ENCODE assay signal across 15 cellular contexts in the genomic region with DNA sequence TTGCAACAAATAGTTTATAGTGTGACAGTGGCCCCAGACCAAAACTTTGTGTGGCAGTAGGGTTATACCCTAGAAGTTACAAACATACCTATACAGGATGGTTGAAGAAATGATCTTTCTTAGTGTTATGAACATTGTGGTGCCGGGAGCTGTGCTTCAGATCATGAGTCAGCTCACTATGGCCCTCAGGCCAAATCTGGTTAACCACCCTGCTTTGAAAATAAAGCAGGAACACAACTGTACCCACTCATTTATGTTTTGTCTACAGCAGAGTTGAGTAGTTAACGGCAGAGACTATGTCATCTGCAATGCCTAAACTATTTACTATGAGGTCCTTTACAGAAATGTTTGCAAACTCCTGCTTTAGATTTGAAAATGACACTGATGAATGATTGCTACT. TPM values are rescaled to one million over a fixed set of nuclear protein-coding genes. Genes with fewer than 3 reads are reported as not detected.
DNase-seq lines count a peak whose midpoint lies in the region; ATAC-seq and TF ChIP-seq lines count a peak whose summit lies in the region.
"Had no signal": no experiment of that assay in that cellular context is flagged by ENCODE, and none has a peak within 500 bp of the region (broad histone marks: within the 10 kb centered on the region; RNA-seq: fewer than 3 reads in every experiment).

No MANE protein-coding gene starts in this region.

- no peaks in the 10 kb centered on the region for H3K4me1 Mint-ChIP-seq in CD4-positive, alpha-beta memory T cell
- peaks cover 44% of the 10 kb centered on the region for H3K4me1 Mint-ChIP-seq in GM23338

- POLR2A ChIA-PET in CD4-positive, alpha-beta memory T cell (lab: Charles Lee; ENCODE audit: partially characterized antibody) = no interaction called here

- H3K36me3 ChIP-seq in MG63 = no peaks in the 10 kb centered on the region
- no peaks in the 10 kb centered on the region for H3K36me3 ChIP-seq in CD4-positive, alpha-beta memory T cell (ENCODE audit: insufficient read depth, low read length)
- H3K36me3 ChIP-seq in GM23338 (ENCODE audit: insufficient read depth) = no peaks in the 10 kb centered on the region

- no peaks in the 10 kb centered on the region for H3K9me3 ChIP-seq in MG63
- no peaks in the 10 kb centered on the region for H3K9me3 ChIP-seq in CD4-positive, alpha-beta memory T cell (ENCODE audit: control insufficient read depth in 1 of 2, low read length in 2 of 2)
- H3K9me3 ChIP-seq: upper lobe of left lung had no signal

- peak; percentile 71 for DNase-seq in AG10803 (ENCODE audit: low read depth)
- peak; percentile 7 for DNase-seq in MG63
- DNase-seq in astrocyte of the hippocampus (ENCODE audit: low read depth, low spot score) = peak; percentile 73
- peak; percentile 29 for DNase-seq in hepatic stellate cell (ENCODE audit: low spot score)
- DNase-seq in CD4-positive, alpha-beta memory T cell = no peak
- no peak for DNase-seq in GM23338 (ENCODE audit: low spot score)
- DNase-seq in coronary artery (ENCODE audit: low spot score) = no peak
- DNase-seq: activated T-cell treated with anti-CD3 and anti-CD28 coated beads, Interleukin-2, amount 50 U/mL, for 4 hours; anterior cingulate cortex; DMS 273 treated with DMSO at 0.1 percent for 48 hours; nucleus accumbens; SHP77 treated with DMSO at 0.1 percent for 48 hours; stimulated activated naive CD4-positive, alpha-beta T cell; upper lobe of left lung had no signal

- no peak overlapping the region for H3K4me2 ChIP-seq in GM23338

- H3K9me2 ChIP-seq in GM23338 (ENCODE audit: insufficient read depth) = no peaks in the 10 kb centered on the region

- CTCF ChIA-PET in CD4-positive, alpha-beta memory T cell (lab: Charles Lee; ENCODE audit: partially characterized antibody) = no interaction called here

- H3K27me3 Mint-ChIP-seq in CD4-positive, alpha-beta memory T cell = no peaks in the 10 kb centered on the region
- peaks cover 4% of the 10 kb centered on the region for H3K27me3 Mint-ChIP-seq in GM23338 (ENCODE audit: insufficient read depth, low read depth, poor library complexity)

- no peaks in the 10 kb centered on the region for H3K27me3 ChIP-seq in MG63
- no peaks in the 10 kb centered on the region for H3K27me3 ChIP-seq in CD4-positive, alpha-beta memory T cell (ENCODE audit: insufficient read depth, low read length)
- H3K27me3 ChIP-seq in GM23338 (ENCODE audit: insufficient read depth) = no peaks in the 10 kb centered on the region
- H3K27me3 ChIP-seq: upper lobe of left lung had no signal

- intact Hi-C loops in CD4-positive, alpha-beta memory T cell (cut with micrococcal nuclease) = no loop called here

- H3K27ac Mint-ChIP-seq in CD4-positive, alpha-beta memory T cell = no peak overlapping the region
- H3K27ac Mint-ChIP-seq in GM23338 = no peak overlapping the region

- ATAC-seq in esophagus mucosa (no peak), GM23338 (no peak)
- ATAC-seq: activated T-cell treated with anti-CD3 and anti-CD28 coated beads, Interleukin-2, amount 50 U/mL, for 4 hours had no signal

- no peaks in the 10 kb centered on the region for H3K4me1 ChIP-seq in CD4-positive, alpha-beta memory T cell (ENCODE audit: insufficient read depth, low read length)
- peaks cover 39% of the 10 kb centered on the region for H3K4me1 ChIP-seq in GM23338 (ENCODE audit: insufficient read depth)
- H3K4me1 ChIP-seq: upper lobe of left lung had no signal

- peaks cover 0 to 2% (median 0%) of the 10 kb centered on the region in 8 donors for H3K9me3 Mint-ChIP-seq in CD4-positive, alpha-beta memory T cell
- H3K9me3 Mint-ChIP-seq in GM23338 = no peaks in the 10 kb centered on the region
- H3K9me3 Mint-ChIP-seq: activated T-cell treated with anti-CD3 and anti-CD28 coated beads, Interleukin-2, amount 50 U/mL, for 4 hours had no signal

- H3K79me2 ChIP-seq in GM23338 (replicated peaks; ENCODE audit: insufficient read depth) = no peaks in the 10 kb centered on the region

- no peak overlapping the region for H3K4me3 Mint-ChIP-seq in CD4-positive, alpha-beta memory T cell
- H3K4me3 Mint-ChIP-seq in GM23338 = no peak overlapping the region
- H3K4me3 Mint-ChIP-seq: activated T-cell treated with anti-CD3 and anti-CD28 coated beads, Interleukin-2, amount 50 U/mL, for 4 hours had no signal

- H4K20me1 ChIP-seq in GM23338 (replicated peaks; ENCODE audit: insufficient read depth) = no peaks in the 10 kb centered on the region

- H3K27ac ChIP-seq in CD4-positive, alpha-beta memory T cell (ENCODE audit: low read depth, low read length) = no peak overlapping the region
- H3K27ac ChIP-seq in GM23338 (ENCODE audit: low read depth) = no peak overlapping the region
- no peak overlapping the region for H3K27ac ChIP-seq in coronary artery
- H3K27ac ChIP-seq: upper lobe of left lung had no signal

- no peak overlapping the region for H2AFZ ChIP-seq in GM23338

- TF ChIP-seq CTCF in AG10803 (conservative IDR thresholded peaks at IDR 0.05; ENCODE audit: low read length) (no peak), GM23338 (conservative IDR thresholded peaks at IDR 0.05; ENCODE audit: low read depth in 2 of 2) (no peak), coronary artery (IDR thresholded peaks at IDR 0.05) (no peak)

- H3K4me3 ChIP-seq in AG10803 (ENCODE audit: low read length) (no peak overlapping the region), MG63 (no peak overlapping the region), GM23338 (no peak overlapping the region), coronary artery (no peak overlapping the region)
- no peak overlapping the region for H3K4me3 ChIP-seq in CD4-positive, alpha-beta memory T cell (ENCODE audit: low read length in 2 of 2)
- H3K4me3 ChIP-seq: upper lobe of left lung had no signal

- peaks cover 0 to 11% of the 10 kb centered on the region in 2 donors for H3K36me3 Mint-ChIP-seq in CD4-positive, alpha-beta memory T cell
- no peaks in the 10 kb centered on the region for H3K36me3 Mint-ChIP-seq in GM23338 (ENCODE audit: low read depth)

- H3F3A ChIP-seq in GM23338 (replicated peaks; ENCODE audit: low read depth) = peaks cover 4% of the 10 kb centered on the region; the same call in 1 of the 2 replicates

TF ChIP-seq in GM23338, 12 proteins besides CTCF, POLR2A, EP300 and RAD21 (continues in another document):
- TF ChIP-seq CREB1 (CRISPR knock-in tag; IDR thresholded peaks at IDR 0.05; ENCODE audit: low read depth) = no peak
- TF ChIP-seq STAT1 (IDR thresholded peaks at IDR 0.05; ENCODE audit: unreplicated experiment) = no peak
- no peak for TF ChIP-seq ETS1 (IDR thresholded peaks at IDR 0.05)
- TF ChIP-seq POLR2AphosphoS5 (IDR thresholded peaks at IDR 0.05; ENCODE audit: low read depth) = no peak
- TF ChIP-seq EZH2 (IDR thresholded peaks at IDR 0.05; ENCODE audit: low read depth, unreplicated experiment) = no peak
- TF ChIP-seq NANOG (IDR thresholded peaks at IDR 0.05; ENCODE audit: borderline replicate concordance) = no peak
- TF ChIP-seq JUNB (IDR thresholded peaks at IDR 0.05; ENCODE audit: unreplicated experiment) = no peak
- no peak for TF ChIP-seq ZNF331 (CRISPR knock-in tag; IDR thresholded peaks at IDR 0.05; ENCODE audit: low read depth)
- no peak for TF ChIP-seq ZNF114 (CRISPR knock-in tag; IDR thresholded peaks at IDR 0.05)
- TF ChIP-seq, protein P1, sequence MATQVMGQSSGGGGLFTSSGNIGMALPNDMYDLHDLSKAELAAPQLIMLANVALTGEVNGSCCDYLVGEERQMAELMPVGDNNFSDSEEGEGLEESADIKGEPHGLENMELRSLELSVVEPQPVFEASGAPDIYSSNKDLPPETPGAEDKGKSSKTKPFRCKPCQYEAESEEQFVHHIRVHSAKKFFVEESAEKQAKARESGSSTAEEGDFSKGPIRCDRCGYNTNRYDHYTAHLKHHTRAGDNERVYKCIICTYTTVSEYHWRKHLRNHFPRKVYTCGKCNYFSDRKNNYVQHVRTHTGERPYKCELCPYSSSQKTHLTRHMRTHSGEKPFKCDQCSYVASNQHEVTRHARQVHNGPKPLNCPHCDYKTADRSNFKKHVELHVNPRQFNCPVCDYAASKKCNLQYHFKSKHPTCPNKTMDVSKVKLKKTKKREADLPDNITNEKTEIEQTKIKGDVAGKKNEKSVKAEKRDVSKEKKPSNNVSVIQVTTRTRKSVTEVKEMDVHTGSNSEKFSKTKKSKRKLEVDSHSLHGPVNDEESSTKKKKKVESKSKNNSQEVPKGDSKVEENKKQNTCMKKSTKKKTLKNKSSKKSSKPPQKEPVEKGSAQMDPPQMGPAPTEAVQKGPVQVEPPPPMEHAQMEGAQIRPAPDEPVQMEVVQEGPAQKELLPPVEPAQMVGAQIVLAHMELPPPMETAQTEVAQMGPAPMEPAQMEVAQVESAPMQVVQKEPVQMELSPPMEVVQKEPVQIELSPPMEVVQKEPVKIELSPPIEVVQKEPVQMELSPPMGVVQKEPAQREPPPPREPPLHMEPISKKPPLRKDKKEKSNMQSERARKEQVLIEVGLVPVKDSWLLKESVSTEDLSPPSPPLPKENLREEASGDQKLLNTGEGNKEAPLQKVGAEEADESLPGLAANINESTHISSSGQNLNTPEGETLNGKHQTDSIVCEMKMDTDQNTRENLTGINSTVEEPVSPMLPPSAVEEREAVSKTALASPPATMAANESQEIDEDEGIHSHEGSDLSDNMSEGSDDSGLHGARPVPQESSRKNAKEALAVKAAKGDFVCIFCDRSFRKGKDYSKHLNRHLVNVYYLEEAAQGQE (IDR thresholded peaks at IDR 0.05; ENCODE audit: unreplicated experiment) = no peak
- no peak for TF ChIP-seq EZH2phosphoT487 (IDR thresholded peaks at IDR 0.05; ENCODE audit: unreplicated experiment)

RNA-seq across cellular contexts. Expression of gene AKAP7, which starts 24.3 kb away (rescaled TPM):
- 0.54 and 6.1 TPM in 2 replicates for total RNA-seq in MG63 (2014; rRNA removed; shearing (Covaris generic); ENCODE audit: low replicate concordance)
- total RNA-seq in esophagus mucosa = 2.7 TPM
- 10 to 100 TPM; 15.4 to 16.2 TPM for total RNA-seq in CD4-positive, alpha-beta memory T cell
- 10 to 100 TPM; 14.5 to 19.0 TPM for polyA plus RNA-seq in CD4-positive, alpha-beta memory T cell
- 18.4 and 20.0 TPM in 2 replicates for total RNA-seq in GM23338 (2014; rRNA removed; shearing (Covaris generic))
- 12.2 and 13.0 TPM in 2 replicates for polyA plus RNA-seq in GM23338 (2016; fragmentation: Nextera tagmentation; extraction: Ambion mirVana)

Comparison
In these comparisons a context has a peak if more than half of its experiments do, and no peak if none do; other contexts are left out.
1. DNase-seq: peak in AG10803 (single experiment), MG63 (single experiment), astrocyte of the hippocampus (single experiment) and hepatic stellate cell (single experiment); none in CD4-positive, alpha-beta memory T cell (0 of 5), GM23338 (single experiment) and coronary artery (single experiment).